Comparison of ENCODE assay signal across 32 cellular contexts in the genomic region with DNA sequence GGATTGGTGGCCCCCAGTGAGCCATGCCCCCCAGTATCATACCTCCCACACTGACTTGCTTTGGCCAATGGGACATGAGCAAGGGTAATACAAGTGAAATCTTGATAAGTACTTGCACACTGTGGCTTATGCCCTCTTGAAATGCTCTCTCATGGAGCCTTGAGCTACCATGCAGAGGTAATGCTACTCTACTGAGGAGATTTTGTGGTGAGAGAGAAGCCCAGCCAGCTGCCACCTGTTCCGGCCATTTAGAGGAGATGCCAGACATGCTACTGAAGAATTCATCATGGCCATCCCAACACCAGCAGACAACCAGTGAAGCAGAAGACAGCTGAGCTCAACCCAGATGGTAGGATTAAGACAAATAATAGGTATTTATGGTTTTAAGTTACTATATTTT.
"Had no signal": no experiment of that assay in that cellular context is flagged by ENCODE, and none has a peak within 500 bp of the region (broad histone marks: within the 10 kb centered on the region; RNA-seq: fewer than 3 reads in every experiment).

No MANE protein-coding gene starts in this region.

- H3K36me3 ChIP-seq: adrenal gland, ascending aorta, breast epithelium, cardiac muscle cell, colonic mucosa, WERI-Rb-1 had no signal

- H3K36me3 Mint-ChIP-seq: activated naive CD4-positive, alpha-beta T cell treated with anti-CD3 and anti-CD28 coated beads, Interleukin-2, amount 50 U/mL, for 24 hours; activated naive CD8-positive, alpha-beta T cell treated with anti-CD3 and anti-CD28 coated beads for 36 hours had no signal

- H3K4me3 Mint-ChIP-seq: activated B cell treated with CpG ODN at 0.5 μM for 24 hours; activated CD8-positive, alpha-beta T cell treated with anti-CD3 and anti-CD28 coated beads for 36 hours; activated naive CD4-positive, alpha-beta T cell treated with anti-CD3 and anti-CD28 coated beads for 36 hours; activated naive CD4-positive, alpha-beta T cell treated with anti-CD3 and anti-CD28 coated beads, Interleukin-2, amount 50 U/mL, for 24 hours; activated naive CD8-positive, alpha-beta T cell treated with anti-CD3 and anti-CD28 coated beads for 36 hours; activated naive CD8-positive, alpha-beta T cell treated with anti-CD3 and anti-CD28 coated beads, Interleukin-2, amount 50 U/mL, for 24 hours; activated T-helper 1 cell treated with anti-CD3 and anti-CD28 coated beads, Interleukin-12 subunit alpha, Interleukin-12 subunit beta, Interleukin-2, Interleukin-4 antibody, amounts not matched to agents 30 ng/mL and 10 ng/mL and 1 ng/mL, durations not matched to agents 14 hours and 24 hours and 36 hours; brain; endodermal cell; T-helper 17 cell; T-helper 2 cell treated with Interferon-gamma antibody and Interleukin-4, amounts not matched to agents 5 μg/mL and 100 μg/mL, for 36 hours had no signal

- H3K9me3 ChIP-seq: adrenal gland, breast epithelium, colonic mucosa had no signal

- H3K27ac ChIP-seq: adrenal gland, ascending aorta, breast epithelium, cardiac muscle cell, colonic mucosa, WERI-Rb-1 had no signal

- H3K9me3 Mint-ChIP-seq: T-helper 2 cell treated with Interferon-gamma antibody and Interleukin-4, amounts not matched to agents 5 μg/mL and 100 μg/mL, for 36 hours had no signal

- ATAC-seq: activated CD4-positive, CD25-positive, alpha-beta regulatory T cell treated with anti-CD3 and anti-CD28 coated beads, Interleukin-2, amount 50 U/mL, for 24 hours; activated CD8-positive, alpha-beta T cell treated with anti-CD3 and anti-CD28 coated beads for 36 hours; activated naive CD8-positive, alpha-beta T cell treated with anti-CD3 and anti-CD28 coated beads, Interleukin-2, amount 50 U/mL, for 24 hours; esophagus mucosa; T-helper 17 cell had no signal

- H3K4me1 ChIP-seq: adrenal gland, ascending aorta, breast epithelium, colonic mucosa had no signal

- H3K27ac Mint-ChIP-seq: activated B cell treated with CpG ODN at 0.5 μM for 24 hours; activated CD8-positive, alpha-beta T cell treated with anti-CD3 and anti-CD28 coated beads for 36 hours; activated naive CD4-positive, alpha-beta T cell treated with anti-CD3 and anti-CD28 coated beads for 36 hours; activated naive CD4-positive, alpha-beta T cell treated with anti-CD3 and anti-CD28 coated beads, Interleukin-2, amount 50 U/mL, for 24 hours; activated naive CD8-positive, alpha-beta T cell treated with anti-CD3 and anti-CD28 coated beads for 36 hours; activated naive CD8-positive, alpha-beta T cell treated with anti-CD3 and anti-CD28 coated beads, Interleukin-2, amount 50 U/mL, for 24 hours; activated T-helper 1 cell treated with anti-CD3 and anti-CD28 coated beads, Interleukin-12 subunit alpha, Interleukin-12 subunit beta, Interleukin-2, Interleukin-4 antibody, amounts not matched to agents 30 ng/mL and 10 ng/mL and 1 ng/mL, durations not matched to agents 14 hours and 24 hours and 36 hours; activated T-helper 2 cell treated with anti-CD3 and anti-CD28 coated beads, Interferon-gamma antibody, Interleukin-2, Interleukin-4, amounts not matched to agents 10 μg/mL and 5 μg/mL and 100 μg/mL, durations not matched to agents 14 hours and 24 hours and 36 hours; brain; endodermal cell; T-helper 17 cell; T-helper 2 cell treated with Interferon-gamma antibody and Interleukin-4, amounts not matched to agents 5 μg/mL and 100 μg/mL, for 36 hours had no signal

- H3K4me3 ChIP-seq: adrenal gland, ascending aorta, breast epithelium, cardiac muscle cell, colonic mucosa had no signal

- DNase-seq: activated B cell treated with CpG ODN at 0.5 μM for 24 hours; activated CD4-positive, alpha-beta T cell treated with anti-CD3 and anti-CD28 coated beads for 48 hours; activated CD4-positive, alpha-beta T cell treated with anti-CD3 and anti-CD28 coated beads, Interleukin-2, amount 50 U/mL, for 1 hour; activated CD4-positive, alpha-beta T cell treated with anti-CD3 and anti-CD28 coated beads, Interleukin-2, amount 50 U/mL, for 48 hours; activated CD8-positive, alpha-beta memory T cell treated with anti-CD3 and anti-CD28 coated beads for 24 hours; activated CD8-positive, alpha-beta T cell treated with anti-CD3 and anti-CD28 coated beads for 36 hours; activated effector memory CD4-positive, alpha-beta T cell treated with anti-CD3 and anti-CD28 coated beads, Interleukin-2, amount 50 U/mL, for 16 hours; activated naive CD4-positive, alpha-beta T cell treated with anti-CD3 and anti-CD28 coated beads for 36 hours; activated naive CD8-positive, alpha-beta T cell treated with anti-CD3 and anti-CD28 coated beads for 36 hours; activated naive CD8-positive, alpha-beta T cell treated with anti-CD3 and anti-CD28 coated beads, Interleukin-2, amount 50 U/mL, for 24 hours; activated T-cell treated with anti-CD3 and anti-CD28 coated beads, Interleukin-2, amount 50 U/mL, for 48 hours; adrenal gland; central memory CD4-positive, alpha-beta T cell; cerebellar nuclear complex; colonic mucosa; effector memory CD4-positive, alpha-beta T cell; endodermal cell; foreskin fibroblast; head of caudate nucleus; T-helper 17 cell; T1000; WERI-Rb-1 had no signal

- H3K4me1 Mint-ChIP-seq: activated B cell treated with CpG ODN at 0.5 μM for 24 hours; activated naive CD4-positive, alpha-beta T cell treated with anti-CD3 and anti-CD28 coated beads, Interleukin-2, amount 50 U/mL, for 24 hours; activated naive CD8-positive, alpha-beta T cell treated with anti-CD3 and anti-CD28 coated beads for 36 hours; activated naive CD8-positive, alpha-beta T cell treated with anti-CD3 and anti-CD28 coated beads, Interleukin-2, amount 50 U/mL, for 24 hours; brain; endodermal cell; T-helper 17 cell had no signal

- H3K27me3 ChIP-seq: adrenal gland, ascending aorta, breast epithelium, cardiac muscle cell, colonic mucosa had no signal

- H3K27me3 Mint-ChIP-seq: activated naive CD8-positive, alpha-beta T cell treated with anti-CD3 and anti-CD28 coated beads, Interleukin-2, amount 50 U/mL, for 24 hours; brain had no signal
